8 cellular contexts compared by ENCODE assay signal in the genomic region with DNA sequence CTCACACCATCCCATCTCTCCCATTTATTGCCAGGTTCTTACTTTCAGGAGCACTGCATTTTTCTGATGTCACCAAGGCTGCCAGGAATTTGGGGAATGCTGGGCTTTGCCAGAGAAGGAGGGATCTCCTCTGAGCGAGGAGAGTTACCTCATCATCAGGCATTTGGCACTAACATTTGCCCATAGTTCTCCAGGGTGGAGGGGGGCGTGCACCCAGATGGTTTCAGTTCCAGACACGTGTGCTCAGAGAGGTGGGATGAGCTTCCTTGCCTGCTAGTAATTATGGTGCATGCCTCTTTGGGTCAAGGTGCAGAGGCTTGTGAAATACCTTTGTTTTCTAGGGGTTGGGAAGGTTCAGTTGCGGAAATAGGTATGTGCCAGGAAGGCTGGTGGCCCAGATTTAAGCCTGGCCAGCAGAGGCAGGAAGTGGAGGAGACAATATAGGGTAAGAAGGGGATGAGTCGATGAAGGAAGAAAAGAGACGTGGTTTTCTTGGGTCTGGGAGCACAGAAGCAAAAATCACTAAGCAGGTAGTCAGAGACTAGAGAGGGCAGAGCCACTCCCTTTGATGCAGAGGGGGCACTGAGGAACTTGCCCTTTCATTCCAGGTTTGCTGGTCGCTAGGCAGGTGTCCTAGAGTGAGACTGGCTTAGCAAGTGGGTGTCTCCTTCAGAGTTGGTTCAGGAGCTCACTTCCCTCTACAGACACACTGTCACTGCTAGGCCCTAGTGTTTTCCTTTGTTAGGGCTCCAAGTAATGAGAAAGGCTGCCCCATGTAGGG. TPM values are rescaled to one million over a fixed set of nuclear protein-coding genes. Genes with fewer than 3 reads are reported as not detected.
DNase-seq lines count a peak whose midpoint lies in the region; ATAC-seq and TF ChIP-seq lines count a peak whose summit lies in the region.

No MANE protein-coding gene starts in this region.

- peak overlapping the region; percentile 11 for H2AK5ac ChIP-seq in neuronal stem cell (ENCODE audit: low read depth, low read length)

- no peak overlapping the region for H3K23ac ChIP-seq in neuronal stem cell (ENCODE audit: low read depth, low read length, poor library complexity)

- H3K9ac ChIP-seq in PC-3 (ENCODE audit: low read length) (peak overlapping the region; percentile 33), neuronal stem cell (ENCODE audit: low read depth, low read length, poor library complexity) (no peak overlapping the region)

- no peak overlapping the region for H3K4ac ChIP-seq in neuronal stem cell (ENCODE audit: low read length)

- H2AFZ ChIP-seq in PC-3 (ENCODE audit: low read length) (no peak overlapping the region), neuronal stem cell (ENCODE audit: low read length) (no peak overlapping the region)

- H3K36me3 ChIP-seq in PC-3 (ENCODE audit: low read depth, low read length) (peaks cover 5% of the 10 kb centered on the region; the same call in 1 of the 2 replicates), esophagus squamous epithelium (peaks cover 0 to 28% (median 0%) of the 10 kb centered on the region in 3 donors), neuronal stem cell (replicated peaks in 1 of 2; ENCODE audit: control insufficient read depth in 2 of 2, insufficient read depth in 2 of 2, low read length in 2 of 2) (peaks cover 0 to 5% of the 10 kb centered on the region in 2 donors)

- CTCF ChIA-PET in PC-3 (lab: Charles Lee), result interaction anchor here (0.7 to 1.0 kb wide), 2 partner anchors 9 to 340 kb away, joined by 3 read pairs; no protein-coding TSS in a partner anchor
- CTCF ChIA-PET in activated CD8-positive, alpha-beta memory T cell treated with anti-CD3 and anti-CD28 coated beads, Interleukin-2, amount 10 ng/mL, durations not matched to agents 7 days and 5 days (lab: Charles Lee), result no interaction called here

- peak overlapping the region; percentile 77 for H2BK12ac ChIP-seq in neuronal stem cell (ENCODE audit: low read length)

- BruUV-seq in PC-3 (replicated peaks; lab: Mats Ljungman, UMichigan), result no TSS peak

- TF ChIP-seq CTCF in PC-3 (conservative IDR thresholded peaks at IDR 0.05; ENCODE audit: low read depth, low read length) (no peak), esophagus squamous epithelium (IDR thresholded peaks at IDR 0.05) (no peak)

- no peak overlapping the region for H3K14ac ChIP-seq in neuronal stem cell (ENCODE audit: low read length)

- peaks cover 60% of the 10 kb centered on the region for H3K4me1 ChIP-seq in PC-3 (ENCODE audit: insufficient read depth, low read length)
- H3K4me1 ChIP-seq in esophagus squamous epithelium, result peaks cover 15 to 61% (median 20%) of the 10 kb centered on the region in 3 donors
- peaks cover 8 to 20% of the 10 kb centered on the region in 2 donors for H3K4me1 ChIP-seq in neuronal stem cell (ENCODE audit: control insufficient read depth in 2 of 2, insufficient read depth in 1 of 2, low read depth in 1 of 2, low read length in 2 of 2)

- peaks cover 2% of the 10 kb centered on the region for H3K79me1 ChIP-seq in neuronal stem cell (ENCODE audit: low read depth, low read length)

- H3K79me2 ChIP-seq in PC-3 (ENCODE audit: low read length), result peaks cover 86% of the 10 kb centered on the region

- H3F3A ChIP-seq in PC-3 (ENCODE audit: low read length, unreplicated experiment), result peaks cover 16% of the 10 kb centered on the region

- no peak overlapping the region for H3K4me3 Mint-ChIP-seq in activated T-helper 1 cell treated with anti-CD3 and anti-CD28 coated beads, Interleukin-12 subunit alpha, Interleukin-12 subunit beta, Interleukin-2, Interleukin-4 antibody, amounts not matched to agents 30 ng/mL and 10 ng/mL and 1 ng/mL, durations not matched to agents 14 hours and 24 hours and 36 hours
- no peak overlapping the region for H3K4me3 Mint-ChIP-seq in activated CD8-positive, alpha-beta memory T cell treated with anti-CD3 and anti-CD28 coated beads, Interleukin-2, amount 10 ng/mL, durations not matched to agents 7 days and 5 days

- peaks cover 2% of the 10 kb centered on the region for H3K27me3 Mint-ChIP-seq in activated T-helper 1 cell treated with anti-CD3 and anti-CD28 coated beads, Interleukin-12 subunit alpha, Interleukin-12 subunit beta, Interleukin-2, Interleukin-4 antibody, amounts not matched to agents 30 ng/mL and 10 ng/mL and 1 ng/mL, durations not matched to agents 14 hours and 24 hours and 36 hours (ENCODE audit: insufficient read depth)
- H3K27me3 Mint-ChIP-seq in activated CD8-positive, alpha-beta memory T cell treated with anti-CD3 and anti-CD28 coated beads, Interleukin-2, amount 10 ng/mL, durations not matched to agents 7 days and 5 days, result no peaks in the 10 kb centered on the region

- H4K8ac ChIP-seq in neuronal stem cell (ENCODE audit: low read depth, low read length), result no peak overlapping the region

- H3K4me3 ChIP-seq in PC-3 (ENCODE audit: low read length) (peak overlapping the region; percentile 21), esophagus squamous epithelium (no peak overlapping the region), neuronal stem cell (ENCODE audit: low read length in 2 of 2) (no peak overlapping the region)

- H2BK15ac ChIP-seq in neuronal stem cell (ENCODE audit: low read length), result no peak overlapping the region

- 30 to 36% methylated on average over 6 to 7 of the region's 7 CpGs for WGBS in esophagus squamous epithelium, 2 donors
- WGBS in neuronal stem cell (ENCODE audit: extremely low coverage in 2 of 2, insufficient read length in 2 of 2, insufficient replicate concordance in 1 of 2), 2 donors, result 100% methylated on average over 1 of the region's 7 CpGs; no CpG with 5 or more reads in 1 of the 2 donors

- H3K27ac Mint-ChIP-seq in activated T-helper 1 cell treated with anti-CD3 and anti-CD28 coated beads, Interleukin-12 subunit alpha, Interleukin-12 subunit beta, Interleukin-2, Interleukin-4 antibody, amounts not matched to agents 30 ng/mL and 10 ng/mL and 1 ng/mL, durations not matched to agents 14 hours and 24 hours and 36 hours, result no peak overlapping the region
- no peak overlapping the region for H3K27ac Mint-ChIP-seq in activated CD8-positive, alpha-beta memory T cell treated with anti-CD3 and anti-CD28 coated beads, Interleukin-2, amount 10 ng/mL, durations not matched to agents 7 days and 5 days

- H4K91ac ChIP-seq in neuronal stem cell (ENCODE audit: low read depth, low read length, poor library complexity), result no peak overlapping the region

- TF ChIP-seq POLR2A in esophagus squamous epithelium (IDR thresholded peaks at IDR 0.05), result no peak

- H3K9me3 ChIP-seq in PC-3 (ENCODE audit: low read length) (no peaks in the 10 kb centered on the region), esophagus squamous epithelium (no peaks in the 10 kb centered on the region), neuronal stem cell (replicated peaks in 1 of 2; ENCODE audit: control insufficient read depth in 2 of 2, insufficient read depth in 1 of 2, low read depth in 1 of 2, low read length in 2 of 2) (peaks cover 0 to 3% of the 10 kb centered on the region in 2 donors)

- intact Hi-C loops in PC-3 (cut with micrococcal nuclease) (loop anchor here (5.0 to 10.0 kb wide), 3 partner anchors 40 to 353 kb away; a partner anchor contains a TSS), esophagus squamous epithelium (cut with DNase I) (no loop called here)
- intact Hi-C loops in activated T-helper 1 cell treated with anti-CD3 and anti-CD28 coated beads, Interleukin-12 subunit alpha, Interleukin-12 subunit beta, Interleukin-2, Interleukin-4 antibody, amounts not matched to agents 30 ng/mL and 10 ng/mL and 1 ng/mL, durations not matched to agents 14 hours and 24 hours and 36 hours (cut with micrococcal nuclease), result no loop called here

- no peaks in the 10 kb centered on the region for H3K9me3 Mint-ChIP-seq in activated T-helper 1 cell treated with anti-CD3 and anti-CD28 coated beads, Interleukin-12 subunit alpha, Interleukin-12 subunit beta, Interleukin-2, Interleukin-4 antibody, amounts not matched to agents 30 ng/mL and 10 ng/mL and 1 ng/mL, durations not matched to agents 14 hours and 24 hours and 36 hours
- no peaks in the 10 kb centered on the region for H3K9me3 Mint-ChIP-seq in activated CD8-positive, alpha-beta memory T cell treated with anti-CD3 and anti-CD28 coated beads, Interleukin-2, amount 10 ng/mL, durations not matched to agents 7 days and 5 days (ENCODE audit: low read depth)

- no peaks in the 10 kb centered on the region for H3K36me3 Mint-ChIP-seq in activated T-helper 1 cell treated with anti-CD3 and anti-CD28 coated beads, Interleukin-12 subunit alpha, Interleukin-12 subunit beta, Interleukin-2, Interleukin-4 antibody, amounts not matched to agents 30 ng/mL and 10 ng/mL and 1 ng/mL, durations not matched to agents 14 hours and 24 hours and 36 hours (ENCODE audit: low read depth)
- no peaks in the 10 kb centered on the region for H3K36me3 Mint-ChIP-seq in activated CD8-positive, alpha-beta memory T cell treated with anti-CD3 and anti-CD28 coated beads, Interleukin-2, amount 10 ng/mL, durations not matched to agents 7 days and 5 days

- H4K20me1 ChIP-seq in PC-3 (ENCODE audit: low read length), result peaks cover 32% of the 10 kb centered on the region

- H3K27me3 ChIP-seq in PC-3 (ENCODE audit: low read length) (no peaks in the 10 kb centered on the region), esophagus squamous epithelium (no peaks in the 10 kb centered on the region), neuronal stem cell (ENCODE audit: control insufficient read depth in 3 of 3, insufficient read depth in 3 of 3, low read depth in 1 of 3, low read length in 3 of 3) (no peaks in the 10 kb centered on the region)

- H3K4me2 ChIP-seq in PC-3 (ENCODE audit: low read length) (peak overlapping the region; percentile 75), neuronal stem cell (ENCODE audit: insufficient read depth, low read length, poor library complexity, severe bottlenecking) (no peak overlapping the region)

- H2BK120ac ChIP-seq in neuronal stem cell (ENCODE audit: low read depth, low read length), result no peak overlapping the region

- DNase-seq in EH (ENCODE audit: low read depth) (peak; percentile 98), PC-3 (peak; percentile 99), esophagus squamous epithelium (lab: John Stamatoyannopoulos, UW) (no peak), neuronal stem cell (ENCODE audit: low spot score) (peak; percentile 54), activated gamma-delta T cell (lab: John Stamatoyannopoulos, UW) (no peak)
- no peak for DNase-seq in activated T-helper 1 cell treated with anti-CD3 and anti-CD28 coated beads, Interleukin-12 subunit alpha, Interleukin-12 subunit beta, Interleukin-2, Interleukin-4 antibody, amounts not matched to agents 30 ng/mL and 10 ng/mL and 1 ng/mL, durations not matched to agents 14 hours and 24 hours and 36 hours (ENCODE audit: low spot score)
- no peak for DNase-seq in activated CD8-positive, alpha-beta memory T cell treated with anti-CD3 and anti-CD28 coated beads, Interleukin-2, amount 10 ng/mL, durations not matched to agents 7 days and 5 days

- peaks cover 9% of the 10 kb centered on the region for H3K4me1 Mint-ChIP-seq in activated T-helper 1 cell treated with anti-CD3 and anti-CD28 coated beads, Interleukin-12 subunit alpha, Interleukin-12 subunit beta, Interleukin-2, Interleukin-4 antibody, amounts not matched to agents 30 ng/mL and 10 ng/mL and 1 ng/mL, durations not matched to agents 14 hours and 24 hours and 36 hours (ENCODE audit: low read depth)
- H3K4me1 Mint-ChIP-seq in activated CD8-positive, alpha-beta memory T cell treated with anti-CD3 and anti-CD28 coated beads, Interleukin-2, amount 10 ng/mL, durations not matched to agents 7 days and 5 days, result peaks cover 4% of the 10 kb centered on the region

- H3K27ac ChIP-seq in PC-3 (ENCODE audit: low read length) (peak overlapping the region; percentile 89), esophagus squamous epithelium (peak overlapping the region; percentile 43 to 78 (median 68)), neuronal stem cell (replicated peaks; ENCODE audit: low read length) (peak overlapping the region; percentile 62)

- POLR2A ChIA-PET in PC-3 (lab: Charles Lee; ENCODE audit: unreplicated experiment), result interaction anchor here (0.5 to 0.7 kb wide), 4 partner anchors 34 to 443 kb away, joined by 3 to 5 read pairs (median 4); no protein-coding TSS in a partner anchor

- ATAC-seq in PC-3 (peak; percentile 72), GM18907 (IDR thresholded peaks at IDR 0.05; ENCODE audit: unreplicated experiment) (no peak)
- ATAC-seq in activated CD8-positive, alpha-beta memory T cell treated with anti-CD3 and anti-CD28 coated beads, Interleukin-2, amount 10 ng/mL, durations not matched to agents 7 days and 5 days, result no peak

- peak overlapping the region; percentile 9 for H3K18ac ChIP-seq in neuronal stem cell (ENCODE audit: low read length)

- no peak overlapping the region for H2BK5ac ChIP-seq in neuronal stem cell (ENCODE audit: low read length)

- no peaks in the 10 kb centered on the region for H3K9me2 ChIP-seq in PC-3 (replicated peaks; ENCODE audit: low read length)

RNA-seq across cellular contexts. Expression of a gene that starts 7.2 kb away (rescaled TPM):
- total RNA-seq in PC-3 (2014; rRNA removed), result 33.9 and 46.9 TPM in 2 replicates
- total RNA-seq in esophagus squamous epithelium, result 10 to 100 TPM; 18.1 to 41.8 (median 32.8) TPM
- 8.1 TPM for polyA plus RNA-seq in neuronal stem cell (2013, experiment 1 of 2)
- 8.3 TPM for polyA plus RNA-seq in neuronal stem cell (2013, experiment 2 of 2)
- total RNA-seq in activated T-helper 1 cell treated with anti-CD3 and anti-CD28 coated beads, Interleukin-12 subunit alpha, Interleukin-12 subunit beta, Interleukin-2, Interleukin-4 antibody, amounts not matched to agents 30 ng/mL and 10 ng/mL and 1 ng/mL, durations not matched to agents 14 hours and 24 hours and 36 hours, result 1.9 and 2.3 TPM in 2 replicates
- total RNA-seq in activated CD8-positive, alpha-beta memory T cell treated with anti-CD3 and anti-CD28 coated beads, Interleukin-2, amount 10 ng/mL, durations not matched to agents 7 days and 5 days, result 1 to 10 TPM; 1.7 to 2.5 TPM

RNA-seq across cellular contexts. Expression of a gene that starts 36.1 kb away (rescaled TPM):
- total RNA-seq in PC-3 (2014; rRNA removed) (13.3 and 20.1 TPM in 2 replicates), esophagus squamous epithelium (10 to 100 TPM in 3 of 4 donors, 1 to 10 TPM in 1; 3.3 to 26.1 (median 15.1) TPM)
- 5.6 TPM for polyA plus RNA-seq in neuronal stem cell (2013, experiment 1 of 2)
- polyA plus RNA-seq in neuronal stem cell (2013, experiment 2 of 2), result 5.6 TPM
- 0.17 and 0.91 TPM in 2 replicates for total RNA-seq in activated T-helper 1 cell treated with anti-CD3 and anti-CD28 coated beads, Interleukin-12 subunit alpha, Interleukin-12 subunit beta, Interleukin-2, Interleukin-4 antibody, amounts not matched to agents 30 ng/mL and 10 ng/mL and 1 ng/mL, durations not matched to agents 14 hours and 24 hours and 36 hours
- total RNA-seq in activated CD8-positive, alpha-beta memory T cell treated with anti-CD3 and anti-CD28 coated beads, Interleukin-2, amount 10 ng/mL, durations not matched to agents 7 days and 5 days, result under 1 TPM; 0.37 to 0.70 TPM

Comparison
In these comparisons a context has a peak if more than half of its experiments do, and no peak if none do; other contexts are left out.
1. DNase-seq: peak in EH (single experiment), PC-3 (single experiment) and neuronal stem cell (single experiment); none in esophagus squamous epithelium (single experiment), activated gamma-delta T cell (single experiment), activated T-helper 1 cell treated with anti-CD3 and anti-CD28 coated beads, Interleukin-12 subunit alpha, Interleukin-12 subunit beta, Interleukin-2, Interleukin-4 antibody, amounts not matched to agents 30 ng/mL and 10 ng/mL and 1 ng/mL, durations not matched to agents 14 hours and 24 hours and 36 hours (single experiment) and activated CD8-positive, alpha-beta memory T cell treated with anti-CD3 and anti-CD28 coated beads, Interleukin-2, amount 10 ng/mL, durations not matched to agents 7 days and 5 days (single experiment).
2. Peak in every context shown above with its lines, with median percentiles within 50 percentile points of each other: H3K27ac ChIP-seq.